ENCODE assay signal across 8 cellular contexts in the genomic region with DNA sequence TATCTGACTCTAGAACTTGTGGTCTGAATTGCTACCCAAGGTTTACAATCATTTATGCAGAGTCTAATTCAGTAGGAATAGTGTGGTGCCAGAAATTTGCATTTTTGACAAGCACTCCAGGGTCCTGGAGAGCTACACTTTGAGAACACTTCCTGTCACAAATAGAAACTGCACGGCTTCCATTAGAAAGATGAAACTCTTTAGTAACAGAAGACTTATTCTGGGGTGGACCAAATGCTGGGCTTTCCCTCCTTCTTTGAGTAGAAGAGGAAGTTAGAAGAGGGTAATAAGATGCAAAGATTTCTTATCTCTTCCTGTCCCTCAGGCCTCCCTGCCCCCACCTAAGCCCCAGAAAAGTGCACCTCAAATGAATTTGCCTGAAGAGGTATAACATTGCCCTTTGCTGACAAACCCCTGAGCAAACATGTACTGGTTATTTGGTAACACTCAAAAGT.
DNase-seq lines count a peak whose midpoint lies in the region; ATAC-seq and TF ChIP-seq lines count a peak whose summit lies in the region.

No MANE protein-coding gene starts in this region.

- TF ChIP-seq POLR2A in GM18505 (IDR thresholded peaks at IDR 0.05; ENCODE audit: borderline replicate concordance, extremely low read depth, insufficient read depth, insufficient read length) = no peak

- peak; percentile 14 for DNase-seq in central memory CD4-positive, alpha-beta T cell
- DNase-seq in T-helper 9 cell (no peak), NCI-H82 (lab: John Stamatoyannopoulos, UW) (no peak), NCI-H510A (lab: John Stamatoyannopoulos, UW) (no peak), NCI-H2107 (lab: John Stamatoyannopoulos, UW) (no peak)

- ATAC-seq in GM18505 (IDR thresholded peaks at IDR 0.05; ENCODE audit: unreplicated experiment) (peak; percentile 77), GM21529 (IDR thresholded peaks at IDR 0.05; ENCODE audit: unreplicated experiment) (peak; percentile 94), HG03575 (IDR thresholded peaks at IDR 0.05; ENCODE audit: extremely low read depth, insufficient number of reproducible peaks, low FRiP score, unreplicated experiment) (peak; percentile 89)
